In genomic region chr6:119348308-119349040, GRCh38 we compare ENCODE assay signal across 8 cellular contexts. TPM values are rescaled to one million over a fixed set of nuclear protein-coding genes. Genes with fewer than 3 reads are reported as not detected.
A peak's percentile ranks its signal among the peaks of the same experiment; 100 is the strongest.
DNase-seq lines count a peak whose midpoint lies in the region; ATAC-seq and TF ChIP-seq lines count a peak whose summit lies in the region.

No MANE protein-coding gene starts in this region.

- in situ Hi-C loops in KBM-7 (cut with MboI; ENCODE audit: low pct_unique_long_range_greater_than_20kb, low sequenced_read_pairs) = no loop called here

- no peaks in the 10 kb centered on the region for H3K27me3 Mint-ChIP-seq in natural killer cell treated with Interleukin-12 subunit alpha and Interleukin-12 subunit beta and Interleukin-15 and Interleukin-18, amount 100 ng/mL, for 72 hours

- peak overlapping the region; percentile 87 for H3K4me3 ChIP-seq in epithelial cell of proximal tubule (ENCODE audit: low read depth, low read length)
- H3K4me3 ChIP-seq in upper lobe of left lung = peak overlapping the region; percentile 83 to 93 (median 85)

- H3K4me3 Mint-ChIP-seq in natural killer cell treated with Interleukin-12 subunit alpha and Interleukin-12 subunit beta and Interleukin-15 and Interleukin-18, amount 100 ng/mL, for 72 hours = peak overlapping the region; percentile 95

- H3K27ac Mint-ChIP-seq in natural killer cell treated with Interleukin-12 subunit alpha and Interleukin-12 subunit beta and Interleukin-15 and Interleukin-18, amount 100 ng/mL, for 72 hours = peak overlapping the region; percentile 77 to 89

- no peaks in the 10 kb centered on the region for H3K9me3 Mint-ChIP-seq in natural killer cell treated with Interleukin-12 subunit alpha and Interleukin-12 subunit beta and Interleukin-15 and Interleukin-18, amount 100 ng/mL, for 72 hours

- H3K27me3 ChIP-seq in upper lobe of left lung = no peaks in the 10 kb centered on the region

- no peak for TF ChIP-seq EP300 in upper lobe of left lung (IDR thresholded peaks at IDR 0.05)

- H3K36me3 Mint-ChIP-seq in natural killer cell treated with Interleukin-12 subunit alpha and Interleukin-12 subunit beta and Interleukin-15 and Interleukin-18, amount 100 ng/mL, for 72 hours = peaks cover 4% of the 10 kb centered on the region

- H3K9me3 ChIP-seq in upper lobe of left lung = no peaks in the 10 kb centered on the region

- no peak for TF ChIP-seq CTCF in epithelial cell of proximal tubule (conservative IDR thresholded peaks at IDR 0.05; ENCODE audit: low read depth, low read length)
- no peak for TF ChIP-seq CTCF in upper lobe of left lung (IDR thresholded peaks at IDR 0.05)

- peaks cover 37 to 47% of the 10 kb centered on the region in 2 donors for H3K4me1 Mint-ChIP-seq in natural killer cell treated with Interleukin-12 subunit alpha and Interleukin-12 subunit beta and Interleukin-15 and Interleukin-18, amount 100 ng/mL, for 72 hours (ENCODE audit: low read depth in 2 of 2)

- DNase-seq in AG08396 (ENCODE audit: low spot score) (peak; percentile 70), KBM-7 (peak; percentile 38), epithelial cell of proximal tubule (ENCODE audit: low read depth) (no peak), upper lobe of left lung (peak; percentile 30 to 87), GM19240 (ENCODE audit: insufficient read length, low spot score) (no peak)
- DNase-seq in activated CD8-positive, alpha-beta memory T cell treated with anti-CD3 and anti-CD28 coated beads, Interleukin-2, amount 50 U/mL, for 4 hours = peak; percentile 52
- DNase-seq in natural killer cell treated with Interleukin-12 subunit alpha and Interleukin-12 subunit beta and Interleukin-15 and Interleukin-18, amount 100 ng/mL, for 72 hours (ENCODE audit: low spot score) = peak; percentile 65

- peak overlapping the region; percentile 96 to 99 (median 96) for H3K27ac ChIP-seq in upper lobe of left lung

- 0% methylated on average over 5 to 62 of the region's 65 CpGs for WGBS in upper lobe of left lung, 2 donors

- TF ChIP-seq POLR2A in upper lobe of left lung (IDR thresholded peaks at IDR 0.05) = no peak

- H3K4me1 ChIP-seq in upper lobe of left lung = peaks cover 9 to 40% (median 14%) of the 10 kb centered on the region in 4 donors

- ATAC-seq in GM19351 (IDR thresholded peaks at IDR 0.05; ENCODE audit: unreplicated experiment) (peak; percentile 10), upper lobe of left lung (ENCODE audit: low FRiP score in 2 of 2) (peak in 1 of 2 donors; percentile 6)
- ATAC-seq in natural killer cell treated with Interleukin-12 subunit alpha and Interleukin-12 subunit beta and Interleukin-15 and Interleukin-18, amount 100 ng/mL, for 72 hours = peak in 1 of 2 donors; percentile 21

- H3K36me3 ChIP-seq in upper lobe of left lung = no peaks in the 10 kb centered on the region

RNA-seq across cellular contexts. Expression of gene MAN1A1, which starts 1.1 kb away (rescaled TPM):
- total RNA-seq in epithelial cell of proximal tubule (16.1 and 23.4 TPM in 2 replicates), upper lobe of left lung (10 to 100 TPM; 61.8 to 98.6 (median 79.1) TPM)
- total RNA-seq in natural killer cell treated with Interleukin-12 subunit alpha and Interleukin-12 subunit beta and Interleukin-15 and Interleukin-18, amount 100 ng/mL, for 72 hours = 10 to 100 TPM; 27.5 to 34.2 TPM

Comparison
In these comparisons a context has a peak if more than half of its experiments do, and no peak if none do; other contexts are left out.
1. DNase-seq: peak in AG08396 (single experiment), KBM-7 (single experiment), activated CD8-positive, alpha-beta memory T cell treated with anti-CD3 and anti-CD28 coated beads, Interleukin-2, amount 50 U/mL, for 4 hours (single experiment), natural killer cell treated with Interleukin-12 subunit alpha and Interleukin-12 subunit beta and Interleukin-15 and Interleukin-18, amount 100 ng/mL, for 72 hours (single experiment) and upper lobe of left lung (2 of 2); none in epithelial cell of proximal tubule (single experiment) and GM19240 (single experiment).